13 cellular contexts compared by ENCODE assay signal in genomic region chr10:93420091-93420490, GRCh38.
DNase-seq lines count a peak whose midpoint lies in the region; ATAC-seq, FAIRE-seq and TF ChIP-seq lines count a peak whose summit lies in the region.
"Had no signal": no experiment of that assay in that cellular context is flagged by ENCODE, and none has a peak within 500 bp of the region (broad histone marks: within the 10 kb centered on the region; RNA-seq: fewer than 3 reads in every experiment).

No MANE protein-coding gene starts in this region.

- H3K36me3 ChIP-seq in K562 (ENCODE audit: control insufficient read depth, insufficient read depth, low read length), result no peaks in the 10 kb centered on the region
- no peaks in the 10 kb centered on the region for H3K36me3 ChIP-seq in gastrocnemius medialis

- no peak for TF ChIP-seq POLR2A in K562 (conservative IDR thresholded peaks at IDR 0.05)
- TF ChIP-seq POLR2A in gastrocnemius medialis (IDR thresholded peaks at IDR 0.05), result no peak
- TF ChIP-seq POLR2A in GM12892 (IDR thresholded peaks at IDR 0.05; ENCODE audit: low read depth, low read length), result no peak

- intact Hi-C loops in K562 (cut with micrococcal nuclease) (no loop called here), gastrocnemius medialis (cut with DNase I; ENCODE audit: low total_unique reads) (no loop called here)

- no peak overlapping the region for H3K9ac ChIP-seq in K562 (ENCODE audit: insufficient read depth in 1 of 2, low read depth in 2 of 2, low read length in 2 of 2)

- H3K9me3 ChIP-seq in K562 (replicated peaks; ENCODE audit: control insufficient read depth, insufficient read depth, low read depth, low read length) (no peaks in the 10 kb centered on the region), gastrocnemius medialis (no peaks in the 10 kb centered on the region)

- CTCF ChIA-PET in K562 (lab: Yijun Ruan, JAX; ENCODE audit: low intra/inter-chr PET ratio), result no interaction called here

- no peaks in the 10 kb centered on the region for H3K9me3 Mint-ChIP-seq in HFFc6
- H3K9me3 Mint-ChIP-seq: natural killer cell; stimulated activated naive CD8-positive, alpha-beta T cell treated with anti-CD3 and anti-CD28 coated beads, Interleukin-15, Interleukin-2, amounts not matched to agents 100 ng/mL and 50 ng/mL, for 24 hours had no signal

- peaks cover 15% of the 10 kb centered on the region for H3K27me3 Mint-ChIP-seq in HFFc6 (ENCODE audit: insufficient read depth)
- H3K27me3 Mint-ChIP-seq: stimulated activated naive CD8-positive, alpha-beta T cell treated with anti-CD3 and anti-CD28 coated beads, Interleukin-15, Interleukin-2, amounts not matched to agents 100 ng/mL and 50 ng/mL, for 24 hours had no signal

- TF ChIP-seq RAD21 in K562 (CRISPR knock-in tag; conservative IDR thresholded peaks at IDR 0.05 in 1 of 2, IDR thresholded peaks at IDR 0.05 in 1 of 2), result no peak

- no peak overlapping the region for H3K4me2 ChIP-seq in K562 (ENCODE audit: insufficient read depth, low read length)
- H3K4me2 ChIP-seq: hepatocyte had no signal

- H3K4me3 Mint-ChIP-seq in HFFc6, result no peak overlapping the region
- H3K4me3 Mint-ChIP-seq: natural killer cell; stimulated activated naive CD8-positive, alpha-beta T cell treated with anti-CD3 and anti-CD28 coated beads, Interleukin-15, Interleukin-2, amounts not matched to agents 100 ng/mL and 50 ng/mL, for 24 hours had no signal

- H3K4me1 Mint-ChIP-seq in HFFc6 (ENCODE audit: low read depth), result peaks cover 56% of the 10 kb centered on the region

- POLR2A ChIA-PET in K562 (lab: Yijun Ruan, JAX), result no interaction called here

- WGBS in K562 (ENCODE audit: insufficient coverage, low coverage, missing lambda C conversion rate), result 2% methylated on average over 5 of the region's 5 CpGs

- H2AFZ ChIP-seq in K562 (ENCODE audit: low read depth, low read length), result no peak overlapping the region
- H2AFZ ChIP-seq: hepatocyte had no signal

- H3K27me3 ChIP-seq in K562 (ENCODE audit: control insufficient read depth in 2 of 2, insufficient read depth in 2 of 2, low read length in 2 of 2), result peaks cover 4 to 33% of the 10 kb centered on the region in 2 experiments
- no peaks in the 10 kb centered on the region for H3K27me3 ChIP-seq in gastrocnemius medialis
- H3K27me3 ChIP-seq: hepatocyte had no signal

- H3K36me3 Mint-ChIP-seq in HFFc6 (ENCODE audit: low read depth), result peaks cover 58% of the 10 kb centered on the region
- H3K36me3 Mint-ChIP-seq: natural killer cell had no signal

- H3K4me1 ChIP-seq in K562 (replicated peaks in 1 of 2; ENCODE audit: control insufficient read depth in 2 of 2, insufficient read depth in 2 of 2, low read length in 2 of 2) (no peaks in the 10 kb centered on the region; a peak in 1 of 5 replicates), gastrocnemius medialis (peaks cover 11 to 36% of the 10 kb centered on the region in 2 donors)

- no TSS peak for BruUV-seq in K562 (replicated peaks; lab: Mats Ljungman, UMichigan)

- H3K4me3 ChIP-seq in K562 (no peak overlapping the region), gastrocnemius medialis (no peak overlapping the region)
- H3K4me3 ChIP-seq: hepatocyte had no signal

- DNase-seq in HFFc6, result no peak
- no peak for DNase-seq in K562 (ENCODE audit: extremely low read depth in 1 of 4, low spot score in 3 of 4)
- DNase-seq in iPS-NIHi11 (ENCODE audit: low spot score), result peak; percentile 48
- no peak for DNase-seq in gastrocnemius medialis
- no peak for DNase-seq in GM12892 (ENCODE audit: insufficient read length)
- DNase-seq in NCI-H2196 (lab: John Stamatoyannopoulos, UW; ENCODE audit: unreplicated experiment), result no peak
- no peak for DNase-seq in SKM-1 (lab: John Stamatoyannopoulos, UW; ENCODE audit: unreplicated experiment)
- DNase-seq: COR-L47, natural killer cell, NCI-H1417 treated with DMSO at 0.1 percent for 48 hours had no signal

- no peak overlapping the region for H3K27ac ChIP-seq in K562 (ENCODE audit: extremely low read depth, low read depth, low read length)
- peak overlapping the region in 3 of 4 donors; percentile 29 to 47 (median 41) for H3K27ac ChIP-seq in gastrocnemius medialis
- H3K27ac ChIP-seq: hepatocyte had no signal

- TF ChIP-seq EP300 in K562 (IDR thresholded peaks at IDR 0.05; ENCODE audit: low read length), result no peak

- FAIRE-seq in K562 (lab: Jason Lieb, UNC), result no peak
- no peak for FAIRE-seq in GM12892 (lab: Jason Lieb, UNC)

- TF ChIP-seq CTCF in HFFc6 (IDR thresholded peaks at IDR 0.05) (no peak), K562 (IDR thresholded peaks at IDR 0.05 in 2 of 3, conservative IDR thresholded peaks at IDR 0.05 in 1 of 3; ENCODE audit: insufficient read depth in 2 of 3, low read depth in 1 of 3, low read length in 3 of 3) (no peak), gastrocnemius medialis (IDR thresholded peaks at IDR 0.05 in 4 of 5, conservative IDR thresholded peaks at IDR 0.05 in 1 of 5) (no peak)

- no peaks in the 10 kb centered on the region for H3K9me1 ChIP-seq in K562 (ENCODE audit: control insufficient read depth, insufficient read depth, low read length)

- no peaks in the 10 kb centered on the region for H3K79me2 ChIP-seq in K562 (ENCODE audit: control insufficient read depth, insufficient read depth, low read length)
- H3K79me2 ChIP-seq: hepatocyte had no signal

- in situ Hi-C loops in K562 (cut with MboI), result no loop called here
- in situ Hi-C loops in gastrocnemius medialis (cut with MboI; ENCODE audit: low sequenced_read_pairs in 4 of 4), result no loop called here

- ATAC-seq in K562 (no peak), gastrocnemius medialis (peak; percentile 44 to 62), HG02840 (IDR thresholded peaks at IDR 0.05; ENCODE audit: low FRiP score, unreplicated experiment) (no peak)
- ATAC-seq: natural killer cell had no signal

- H3K27ac Mint-ChIP-seq in HFFc6, result peak overlapping the region; percentile 68
- H3K27ac Mint-ChIP-seq: natural killer cell; stimulated activated naive CD8-positive, alpha-beta T cell treated with anti-CD3 and anti-CD28 coated beads, Interleukin-15, Interleukin-2, amounts not matched to agents 100 ng/mL and 50 ng/mL, for 24 hours had no signal

- no peaks in the 10 kb centered on the region for H4K20me1 ChIP-seq in K562 (replicated peaks; ENCODE audit: control insufficient read depth, insufficient read depth, low read length)

TF ChIP-seq in K562, 482 proteins besides CTCF, POLR2A, EP300 and RAD21:
- TF ChIP-seq XRCC4 (IDR thresholded peaks at IDR 0.05; ENCODE audit: extremely low read depth, insufficient read depth, insufficient read length) (no peak), RFX1 (IDR thresholded peaks at IDR 0.05) (peak; percentile 78), L3MBTL2 (IDR thresholded peaks at IDR 0.05) (no peak), MBD2 (IDR thresholded peaks at IDR 0.05; ENCODE audit: borderline replicate concordance, low read depth) (no peak), TSC22D4 (tag; IDR thresholded peaks at IDR 0.05) (no peak)
- TF ChIP-seq, protein P1, sequence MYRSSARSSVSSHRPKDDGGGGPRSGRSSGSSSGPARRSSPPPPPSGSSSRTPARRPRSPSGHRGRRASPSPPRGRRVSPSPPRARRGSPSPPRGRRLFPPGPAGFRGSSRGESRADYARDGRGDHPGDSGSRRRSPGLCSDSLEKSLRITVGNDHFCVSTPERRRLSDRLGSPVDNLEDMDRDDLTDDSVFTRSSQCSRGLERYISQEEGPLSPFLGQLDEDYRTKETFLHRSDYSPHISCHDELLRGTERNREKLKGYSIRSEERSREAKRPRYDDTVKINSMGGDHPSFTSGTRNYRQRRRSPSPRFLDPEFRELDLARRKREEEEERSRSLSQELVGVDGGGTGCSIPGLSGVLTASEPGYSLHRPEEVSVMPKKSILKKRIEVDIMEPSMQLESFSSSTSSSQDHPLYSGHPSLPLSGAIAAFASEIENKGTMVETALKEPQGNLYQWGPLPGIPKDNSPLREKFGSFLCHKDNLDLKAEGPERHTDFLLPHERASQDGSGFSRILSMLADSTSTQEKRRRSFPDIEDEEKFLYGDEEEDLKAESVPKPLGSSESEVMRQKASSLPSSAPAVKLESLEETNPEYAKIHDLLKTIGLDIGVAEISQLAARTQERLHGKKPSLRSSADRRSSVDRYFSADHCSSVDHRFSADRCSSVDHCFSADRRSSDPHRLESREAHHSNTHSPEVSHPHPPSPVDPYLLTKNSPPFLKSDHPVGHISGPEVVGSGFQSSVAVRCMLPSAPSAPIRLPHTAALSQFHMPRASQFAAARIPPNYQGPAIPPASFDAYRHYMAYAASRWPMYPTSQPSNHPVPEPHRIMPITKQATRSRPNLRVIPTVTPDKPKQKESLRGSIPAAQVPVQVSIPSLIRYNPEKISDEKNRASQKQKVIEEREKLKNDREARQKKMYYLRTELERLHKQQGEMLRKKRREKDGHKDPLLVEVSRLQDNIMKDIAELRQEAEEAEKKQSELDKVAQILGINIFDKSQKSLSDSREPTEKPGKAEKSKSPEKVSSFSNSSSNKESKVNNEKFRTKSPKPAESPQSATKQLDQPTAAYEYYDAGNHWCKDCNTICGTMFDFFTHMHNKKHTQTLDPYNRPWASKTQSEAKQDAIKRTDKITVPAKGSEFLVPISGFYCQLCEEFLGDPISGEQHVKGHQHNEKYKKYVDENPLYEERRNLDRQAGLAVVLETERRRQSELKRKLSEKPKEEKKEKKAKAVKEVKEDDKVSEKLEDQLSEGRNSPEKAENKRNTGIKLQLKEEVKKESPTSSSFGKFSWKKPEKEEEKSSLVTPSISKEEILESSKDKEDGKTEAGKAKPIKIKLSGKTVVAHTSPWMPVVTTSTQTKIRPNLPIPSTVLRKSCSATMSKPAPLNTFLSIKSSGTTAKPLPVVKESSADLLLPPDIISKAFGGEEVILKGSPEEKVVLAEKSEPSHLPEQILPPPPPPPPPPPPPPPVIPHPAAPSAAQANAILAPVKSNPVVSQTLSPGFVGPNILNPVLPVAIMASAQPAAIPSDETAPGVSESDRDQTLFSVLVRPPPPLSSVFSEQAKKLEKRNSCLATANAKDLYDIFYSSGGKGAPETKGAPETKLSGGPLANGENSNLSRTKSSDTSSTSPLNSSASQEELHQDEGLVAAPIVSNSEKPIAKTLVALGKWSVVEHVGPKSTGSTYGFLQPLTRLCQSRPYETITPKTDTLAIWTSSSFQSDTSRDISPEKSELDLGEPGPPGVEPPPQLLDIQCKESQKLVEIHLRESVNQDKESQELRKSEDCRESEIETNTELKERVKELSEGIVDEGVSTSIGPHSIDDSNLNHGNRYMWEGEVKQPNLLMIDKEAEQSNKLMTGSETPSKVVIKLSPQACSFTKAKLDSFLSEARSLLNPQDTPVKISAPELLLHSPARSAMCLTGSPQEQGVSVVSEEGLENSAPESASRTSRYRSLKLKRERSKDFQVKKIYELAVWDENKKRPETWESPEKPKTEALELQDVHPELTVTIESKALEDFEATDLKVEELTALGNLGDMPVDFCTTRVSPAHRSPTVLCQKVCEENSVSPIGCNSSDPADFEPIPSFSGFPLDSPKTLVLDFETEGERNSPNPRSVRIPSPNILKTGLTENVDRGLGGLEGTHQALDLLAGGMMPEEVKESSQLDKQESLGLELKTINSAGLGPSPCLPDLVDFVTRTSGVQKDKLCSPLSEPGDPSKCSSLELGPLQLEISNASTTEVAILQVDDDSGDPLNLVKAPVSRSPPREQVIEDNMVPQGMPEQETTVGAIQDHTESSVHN (IDR thresholded peaks at IDR 0.05; ENCODE audit: borderline replicate concordance in 1 of 2, low read depth in 1 of 2), result no peak

Comparison
In these comparisons a context has a peak if more than half of its experiments do, and no peak if none do; other contexts are left out.
1. ATAC-seq: peak in gastrocnemius medialis (2 of 2); none in K562 (single experiment) and HG02840 (single experiment).